Comparison of ENCODE assay signal across 30 cellular contexts in the genomic region with DNA sequence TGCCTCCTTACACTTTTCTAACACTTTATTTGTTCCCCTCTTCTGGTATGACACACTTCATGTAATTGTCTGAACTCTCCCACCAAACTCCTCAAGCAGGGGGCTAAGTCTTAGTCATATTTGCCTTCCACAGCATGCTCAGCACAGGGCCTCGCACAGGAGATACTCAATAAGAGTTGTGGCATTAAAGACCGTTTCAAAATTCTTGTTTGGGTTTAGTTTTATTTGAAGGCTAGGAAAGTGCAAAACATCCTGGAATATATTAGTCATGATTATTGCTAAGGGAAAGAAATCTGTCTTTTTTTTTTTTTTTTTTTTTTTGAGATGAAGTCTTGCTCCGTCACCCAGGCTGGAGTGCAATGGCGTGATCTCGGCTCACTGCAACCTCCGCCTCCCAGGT.
"Had no signal": no experiment of that assay in that cellular context is flagged by ENCODE, and none has a peak within 500 bp of the region (broad histone marks: within the 10 kb centered on the region; RNA-seq: fewer than 3 reads in every experiment).

No MANE protein-coding gene starts in this region.

- ATAC-seq: activated CD4-positive, alpha-beta T cell treated with anti-CD3 and anti-CD28 coated beads for 36 hours; activated CD8-positive, alpha-beta memory T cell treated with anti-CD3 and anti-CD28 coated beads, Interleukin-2, amount 10 ng/mL, durations not matched to agents 7 days and 5 days; activated CD8-positive, alpha-beta T cell treated with anti-CD3 and anti-CD28 coated beads, Interleukin-2, amount 10 ng/mL, durations not matched to agents 7 days and 5 days; activated naive CD8-positive, alpha-beta T cell treated with anti-CD3 and anti-CD28 coated beads, Interleukin-2, amount 50 U/mL, for 24 hours; gastroesophageal sphincter; heart right ventricle had no signal

- H3K27ac ChIP-seq: ascending aorta, breast epithelium, cardiac muscle cell, colonic mucosa, dorsolateral prefrontal cortex, esophagus muscularis mucosa, gastroesophageal sphincter, heart right ventricle had no signal

- H3K36me3 ChIP-seq: adrenal gland, ascending aorta, breast epithelium, cardiac muscle cell, colonic mucosa, esophagus muscularis mucosa, gastroesophageal sphincter, heart right ventricle had no signal

- H3K27me3 ChIP-seq: adrenal gland, ascending aorta, breast epithelium, cardiac muscle cell, colonic mucosa, dorsolateral prefrontal cortex, esophagus muscularis mucosa, gastroesophageal sphincter, heart right ventricle had no signal

- H3K9me3 ChIP-seq: adrenal gland, ascending aorta, breast epithelium, colonic mucosa, esophagus muscularis mucosa, gastroesophageal sphincter, heart right ventricle had no signal

- H3K4me1 ChIP-seq: ascending aorta, breast epithelium, colonic mucosa, gastroesophageal sphincter had no signal

- DNase-seq: activated CD4-positive, alpha-beta memory T cell treated with anti-CD3 and anti-CD28 coated beads for 36 hours; activated CD4-positive, alpha-beta T cell treated with anti-CD3 and anti-CD28 coated beads for 36 hours; activated CD4-positive, alpha-beta T cell treated with anti-CD3 and anti-CD28 coated beads, Interleukin-2, amount 10 ng/mL, durations not matched to agents 24 days and 14 days; activated CD4-positive, CD25-positive, alpha-beta regulatory T cell; activated CD4-positive, CD25-positive, alpha-beta regulatory T cell treated with anti-CD3 and anti-CD28 coated beads, Interleukin-2, amount 50 U/mL, for 72 hours; activated CD8-positive, alpha-beta memory T cell treated with anti-CD3 and anti-CD28 coated beads, Interleukin-2, amount 10 ng/mL, durations not matched to agents 7 days and 5 days; activated CD8-positive, alpha-beta memory T cell treated with anti-CD3 and anti-CD28 coated beads, Interleukin-2, amount 50 U/mL, for 4 hours; activated CD8-positive, alpha-beta T cell treated with anti-CD3 and anti-CD28 coated beads, Interleukin-2, amount 10 ng/mL, durations not matched to agents 7 days and 5 days; activated effector memory CD4-positive, alpha-beta T cell treated with anti-CD3 and anti-CD28 coated beads, Interleukin-2, amount 50 U/mL, for 16 hours; activated naive CD4-positive, alpha-beta T cell treated with anti-CD3 and anti-CD28 coated beads for 36 hours; activated naive CD8-positive, alpha-beta T cell treated with anti-CD3 and anti-CD28 coated beads for 36 hours; activated naive CD8-positive, alpha-beta T cell treated with anti-CD3 and anti-CD28 coated beads, Interleukin-2, amount 50 U/mL, for 24 hours; activated T-cell treated with anti-CD3 and anti-CD28 coated beads, Interleukin-2, amount 50 U/mL, for 1 hour; activated T-cell treated with anti-CD3 and anti-CD28 coated beads, Interleukin-2, amount 50 U/mL, for 48 hours; amygdala; central memory CD4-positive, alpha-beta T cell; cerebellar nuclear complex; colonic mucosa; dorsolateral prefrontal cortex; effector memory CD4-positive, alpha-beta T cell; erythroblast; foreskin melanocyte; heart right ventricle; T-helper 2 cell had no signal

- H3K4me3 ChIP-seq: adrenal gland, ascending aorta, breast epithelium, cardiac muscle cell, colonic mucosa, dorsolateral prefrontal cortex, esophagus muscularis mucosa, gastroesophageal sphincter, heart right ventricle had no signal
